Comparison of ENCODE assay signal across 1 cellular context in the genomic region with DNA sequence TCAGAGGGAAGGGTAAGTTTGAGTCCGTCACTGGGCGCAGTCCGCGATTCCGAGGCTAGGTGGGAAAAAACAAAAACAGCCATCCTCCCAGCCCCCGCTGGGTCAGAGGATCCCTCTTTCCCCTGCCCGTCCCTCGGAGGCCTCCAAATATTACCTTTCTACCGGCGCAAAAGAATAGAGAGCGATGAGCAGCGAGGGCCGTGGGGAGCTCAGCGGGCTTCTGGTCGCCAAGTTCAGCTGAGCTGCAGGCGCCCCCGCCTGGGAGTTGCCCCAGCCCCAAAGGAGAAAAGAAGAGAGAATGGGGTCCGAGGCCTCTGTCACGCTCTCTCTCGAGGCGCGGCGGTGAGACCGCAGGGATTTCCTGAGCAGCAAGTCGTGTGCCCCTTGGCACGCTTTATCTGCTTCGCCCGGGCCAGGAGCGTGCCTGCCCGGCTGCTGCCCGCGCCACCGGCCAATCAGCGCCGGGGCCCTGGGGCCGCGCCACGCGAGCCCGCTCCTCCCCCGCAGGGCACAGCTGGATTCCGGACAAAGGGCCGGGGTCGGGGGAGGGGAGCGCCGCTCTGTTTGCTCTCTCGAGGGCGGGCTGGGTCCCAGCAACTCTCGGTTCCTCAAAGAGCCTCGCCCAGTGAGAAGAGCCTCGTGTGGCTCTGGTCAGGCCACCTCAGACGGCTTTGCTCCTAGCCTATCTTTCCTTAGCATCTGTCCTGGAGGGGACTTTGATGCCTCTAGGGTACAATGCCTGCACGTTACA.
TF ChIP-seq lines count a peak whose summit lies in the region.

A gene with protein sequence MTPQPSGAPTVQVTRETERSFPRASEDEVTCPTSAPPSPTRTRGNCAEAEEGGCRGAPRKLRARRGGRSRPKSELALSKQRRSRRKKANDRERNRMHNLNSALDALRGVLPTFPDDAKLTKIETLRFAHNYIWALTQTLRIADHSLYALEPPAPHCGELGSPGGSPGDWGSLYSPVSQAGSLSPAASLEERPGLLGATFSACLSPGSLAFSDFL (minus strand): TSS at position 367 of the 751 bp plus-strand sequence. CDS start 379 bp downstream, outside the sequence.

TF ChIP-seq in HEK293, 187 proteins besides CTCF, POLR2A, EP300 and RAD21 (continued from another document):
- TF ChIP-seq, protein P1, sequence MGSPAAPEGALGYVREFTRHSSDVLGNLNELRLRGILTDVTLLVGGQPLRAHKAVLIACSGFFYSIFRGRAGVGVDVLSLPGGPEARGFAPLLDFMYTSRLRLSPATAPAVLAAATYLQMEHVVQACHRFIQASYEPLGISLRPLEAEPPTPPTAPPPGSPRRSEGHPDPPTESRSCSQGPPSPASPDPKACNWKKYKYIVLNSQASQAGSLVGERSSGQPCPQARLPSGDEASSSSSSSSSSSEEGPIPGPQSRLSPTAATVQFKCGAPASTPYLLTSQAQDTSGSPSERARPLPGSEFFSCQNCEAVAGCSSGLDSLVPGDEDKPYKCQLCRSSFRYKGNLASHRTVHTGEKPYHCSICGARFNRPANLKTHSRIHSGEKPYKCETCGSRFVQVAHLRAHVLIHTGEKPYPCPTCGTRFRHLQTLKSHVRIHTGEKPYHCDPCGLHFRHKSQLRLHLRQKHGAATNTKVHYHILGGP (tag by site-specific recombination; IDR thresholded peaks at IDR 0.05), result no peak
- TF ChIP-seq, protein P2, sequence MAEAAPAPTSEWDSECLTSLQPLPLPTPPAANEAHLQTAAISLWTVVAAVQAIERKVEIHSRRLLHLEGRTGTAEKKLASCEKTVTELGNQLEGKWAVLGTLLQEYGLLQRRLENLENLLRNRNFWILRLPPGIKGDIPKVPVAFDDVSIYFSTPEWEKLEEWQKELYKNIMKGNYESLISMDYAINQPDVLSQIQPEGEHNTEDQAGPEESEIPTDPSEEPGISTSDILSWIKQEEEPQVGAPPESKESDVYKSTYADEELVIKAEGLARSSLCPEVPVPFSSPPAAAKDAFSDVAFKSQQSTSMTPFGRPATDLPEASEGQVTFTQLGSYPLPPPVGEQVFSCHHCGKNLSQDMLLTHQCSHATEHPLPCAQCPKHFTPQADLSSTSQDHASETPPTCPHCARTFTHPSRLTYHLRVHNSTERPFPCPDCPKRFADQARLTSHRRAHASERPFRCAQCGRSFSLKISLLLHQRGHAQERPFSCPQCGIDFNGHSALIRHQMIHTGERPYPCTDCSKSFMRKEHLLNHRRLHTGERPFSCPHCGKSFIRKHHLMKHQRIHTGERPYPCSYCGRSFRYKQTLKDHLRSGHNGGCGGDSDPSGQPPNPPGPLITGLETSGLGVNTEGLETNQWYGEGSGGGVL (tag by site-specific recombination; IDR thresholded peaks at IDR 0.05), result peak; percentile 50; the same call in 1 of the 2 replicates
- TF ChIP-seq OVOL3 (tag by site-specific recombination; IDR thresholded peaks at IDR 0.05), result no peak
- no peak for TF ChIP-seq ZNF792 (tag by site-specific recombination; IDR thresholded peaks at IDR 0.05)
- TF ChIP-seq ZNF335 (tag by site-specific recombination; conservative IDR thresholded peaks at IDR 0.05), result peak; percentile 62; the same call in 1 of the 2 replicates
- TF ChIP-seq YY1 (tag by site-specific recombination; IDR thresholded peaks at IDR 0.05), result no peak
- no peak for TF ChIP-seq ZNF600 (tag by site-specific recombination; IDR thresholded peaks at IDR 0.05)
- TF ChIP-seq KLF1 (tag by site-specific recombination; IDR thresholded peaks at IDR 0.05), result peak; percentile 22; the same call in 1 of the 2 replicates
- TF ChIP-seq SP7 (tag by site-specific recombination; IDR thresholded peaks at IDR 0.05), result peak; percentile 51; the same call in 1 of the 2 replicates
- TF ChIP-seq, protein P3, sequence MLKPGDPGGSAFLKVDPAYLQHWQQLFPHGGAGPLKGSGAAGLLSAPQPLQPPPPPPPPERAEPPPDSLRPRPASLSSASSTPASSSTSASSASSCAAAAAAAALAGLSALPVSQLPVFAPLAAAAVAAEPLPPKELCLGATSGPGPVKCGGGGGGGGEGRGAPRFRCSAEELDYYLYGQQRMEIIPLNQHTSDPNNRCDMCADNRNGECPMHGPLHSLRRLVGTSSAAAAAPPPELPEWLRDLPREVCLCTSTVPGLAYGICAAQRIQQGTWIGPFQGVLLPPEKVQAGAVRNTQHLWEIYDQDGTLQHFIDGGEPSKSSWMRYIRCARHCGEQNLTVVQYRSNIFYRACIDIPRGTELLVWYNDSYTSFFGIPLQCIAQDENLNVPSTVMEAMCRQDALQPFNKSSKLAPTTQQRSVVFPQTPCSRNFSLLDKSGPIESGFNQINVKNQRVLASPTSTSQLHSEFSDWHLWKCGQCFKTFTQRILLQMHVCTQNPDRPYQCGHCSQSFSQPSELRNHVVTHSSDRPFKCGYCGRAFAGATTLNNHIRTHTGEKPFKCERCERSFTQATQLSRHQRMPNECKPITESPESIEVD (tag by site-specific recombination; IDR thresholded peaks at IDR 0.05), result no peak
- TF ChIP-seq HOXC10 (CRISPR knock-in tag; IDR thresholded peaks at IDR 0.05), result no peak
- no peak for TF ChIP-seq ZNF76 (tag by site-specific recombination; IDR thresholded peaks at IDR 0.05; ENCODE audit: borderline replicate concordance, low read depth)
- TF ChIP-seq, protein P4, sequence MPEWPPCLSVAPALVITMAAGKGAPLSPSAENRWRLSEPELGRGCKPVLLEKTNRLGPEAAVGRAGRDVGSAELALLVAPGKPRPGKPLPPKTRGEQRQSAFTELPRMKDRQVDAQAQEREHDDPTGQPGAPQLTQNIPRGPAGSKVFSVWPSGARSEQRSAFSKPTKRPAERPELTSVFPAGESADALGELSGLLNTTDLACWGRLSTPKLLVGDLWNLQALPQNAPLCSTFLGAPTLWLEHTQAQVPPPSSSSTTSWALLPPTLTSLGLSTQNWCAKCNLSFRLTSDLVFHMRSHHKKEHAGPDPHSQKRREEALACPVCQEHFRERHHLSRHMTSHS (tag by site-specific recombination; IDR thresholded peaks at IDR 0.05), result peak; percentile 93
- TF ChIP-seq, protein P5, sequence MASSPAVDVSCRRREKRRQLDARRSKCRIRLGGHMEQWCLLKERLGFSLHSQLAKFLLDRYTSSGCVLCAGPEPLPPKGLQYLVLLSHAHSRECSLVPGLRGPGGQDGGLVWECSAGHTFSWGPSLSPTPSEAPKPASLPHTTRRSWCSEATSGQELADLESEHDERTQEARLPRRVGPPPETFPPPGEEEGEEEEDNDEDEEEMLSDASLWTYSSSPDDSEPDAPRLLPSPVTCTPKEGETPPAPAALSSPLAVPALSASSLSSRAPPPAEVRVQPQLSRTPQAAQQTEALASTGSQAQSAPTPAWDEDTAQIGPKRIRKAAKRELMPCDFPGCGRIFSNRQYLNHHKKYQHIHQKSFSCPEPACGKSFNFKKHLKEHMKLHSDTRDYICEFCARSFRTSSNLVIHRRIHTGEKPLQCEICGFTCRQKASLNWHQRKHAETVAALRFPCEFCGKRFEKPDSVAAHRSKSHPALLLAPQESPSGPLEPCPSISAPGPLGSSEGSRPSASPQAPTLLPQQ (tag by site-specific recombination; IDR thresholded peaks at IDR 0.05), result peak; percentile 50; the same call in 1 of the 2 replicates
- TF ChIP-seq ZBTB21 (tag by site-specific recombination; IDR thresholded peaks at IDR 0.05), result no peak
- no peak for TF ChIP-seq ZBTB7A (tag by site-specific recombination; IDR thresholded peaks at IDR 0.05; ENCODE audit: low read depth)
- peak; percentile 91 for TF ChIP-seq ZIC2 (tag by site-specific recombination; IDR thresholded peaks at IDR 0.05)
- 0 out of 2 replicates have a peak, but pooled peaks have one; percentile 32 for TF ChIP-seq ZNF184 (tag by site-specific recombination; IDR thresholded peaks at IDR 0.05)
